9 cellular contexts compared by ENCODE assay signal in the genomic region with DNA sequence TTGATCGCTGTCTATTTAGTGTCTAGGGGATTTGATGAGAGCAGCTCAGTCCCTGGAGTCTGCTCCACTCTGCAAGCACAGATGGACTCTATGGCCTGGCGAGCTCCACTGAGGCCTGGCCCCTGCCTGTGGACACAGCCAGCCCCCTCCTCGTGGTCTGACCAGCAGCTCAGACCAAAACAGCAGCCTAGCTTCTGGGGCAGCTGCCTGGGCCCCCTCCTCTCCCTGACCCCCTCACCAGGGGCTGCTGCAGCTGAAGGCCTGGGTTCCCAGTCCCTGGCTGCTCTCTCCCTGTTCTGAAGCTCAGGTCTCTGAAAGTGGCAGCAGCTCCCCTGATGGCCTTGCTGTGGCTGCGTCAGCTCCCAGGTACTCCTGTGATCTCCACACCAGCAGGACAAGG. TPM values are rescaled to one million over a fixed set of nuclear protein-coding genes. Genes with fewer than 3 reads are reported as not detected.
"Had no signal": no experiment of that assay in that cellular context is flagged by ENCODE, and none has a peak within 500 bp of the region (broad histone marks: within the 10 kb centered on the region; RNA-seq: fewer than 3 reads in every experiment).

No MANE protein-coding gene starts in this region.

RNA-seq across cellular contexts. Expression of a gene that starts 3.6 kb away (rescaled TPM):
- total RNA-seq: LHCN-M2, MCF 10A, NCI-H460, OCI-LY7, Right ventricle myocardium inferior, SJCRH30 had no signal

RNA-seq across cellular contexts. Expression of a gene that starts 58.3 kb away (rescaled TPM):
- total RNA-seq: LHCN-M2, MCF 10A, OCI-LY7, PC-9, Right ventricle myocardium inferior, RPMI7951, SJCRH30, SK-MEL-5 had no signal
